8 cellular contexts compared by ENCODE assay signal in the genomic region with DNA sequence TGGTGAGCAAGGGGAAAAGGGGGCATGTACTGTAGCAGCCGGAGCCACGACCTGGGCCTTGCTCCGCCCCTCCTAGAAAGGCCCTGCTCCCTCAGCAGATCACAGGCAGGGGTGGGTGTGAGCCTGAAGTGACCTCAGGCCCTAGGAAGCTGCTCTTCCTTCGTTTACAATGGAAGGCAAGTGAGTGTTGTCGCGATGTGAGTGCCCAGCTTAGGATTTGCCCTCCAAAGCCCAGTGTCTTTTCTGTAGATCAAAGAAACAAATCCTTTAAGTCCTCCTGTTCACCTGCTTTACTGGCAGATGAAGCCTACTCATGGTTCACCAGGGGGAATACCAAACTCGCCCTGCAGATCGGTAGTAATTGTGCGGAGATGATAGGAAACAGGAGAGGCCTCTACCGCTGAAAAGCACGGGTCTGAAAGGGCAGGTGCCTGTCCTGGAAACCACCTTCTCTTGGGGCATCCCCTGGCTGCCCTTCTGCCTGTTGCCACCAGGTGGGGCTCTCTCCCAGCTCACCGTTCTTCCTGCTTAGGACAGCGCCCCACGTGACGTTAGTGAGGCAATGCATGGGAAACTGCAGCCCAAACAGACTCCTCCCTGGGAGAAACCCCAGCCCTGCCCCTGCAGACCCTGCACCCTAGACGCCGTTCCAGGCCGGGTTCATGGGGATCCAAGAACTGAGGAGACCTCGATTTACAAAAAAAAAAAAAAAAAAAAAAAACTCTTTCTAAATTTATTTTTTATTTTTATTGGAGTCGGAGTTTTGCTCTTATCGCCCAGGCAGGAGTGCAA. TPM values are rescaled to one million over a fixed set of nuclear protein-coding genes. Genes with fewer than 3 reads are reported as not detected.
DNase-seq lines count a peak whose midpoint lies in the region; ATAC-seq, FAIRE-seq and TF ChIP-seq lines count a peak whose summit lies in the region.

No MANE protein-coding gene starts in this region.

- POLR2A ChIA-PET in BJ (lab: Charles Lee) = interaction anchor here (0.6 kb wide), 1 partner anchor 56 kb away, joined by 4 read pairs; no protein-coding TSS in a partner anchor

- no peaks in the 10 kb centered on the region for H3K9me3 ChIP-seq in kidney (ENCODE audit: control insufficient read depth in 1 of 2, low read length in 2 of 2)

- H3K4me3 ChIP-seq in BJ (ENCODE audit: low read depth, low read length) (no peak overlapping the region), cardiac fibroblast (replicated peaks in 1 of 2; ENCODE audit: low read depth in 2 of 2, low read length in 2 of 2) (no peak overlapping the region), kidney (ENCODE audit: low read length in 2 of 2) (no peak overlapping the region)

- FAIRE-seq in kidney (lab: Jason Lieb, UNC) = no peak

- ATAC-seq in HG03439 (IDR thresholded peaks at IDR 0.05; ENCODE audit: unreplicated experiment) = peak; percentile 84

- H3K36me3 ChIP-seq in BJ (ENCODE audit: control insufficient read depth, insufficient read depth, low read length) = peaks cover 17% of the 10 kb centered on the region
- peaks cover 22 to 35% of the 10 kb centered on the region in 2 donors for H3K36me3 ChIP-seq in kidney (ENCODE audit: control insufficient read depth in 1 of 2, insufficient read depth in 2 of 2, low read length in 2 of 2)

- intact Hi-C loops in kidney (cut with DNase I) = loop anchor here (10.0 kb wide), 1 partner anchor 52 kb away; the partner anchor contains the start of gene CNIH2

- TF ChIP-seq CTCF in BJ (IDR thresholded peaks at IDR 0.05; ENCODE audit: insufficient read depth, low read depth, low read length) = peak; percentile 100
- peak; percentile 100 for TF ChIP-seq CTCF in cardiac fibroblast (IDR thresholded peaks at IDR 0.05; ENCODE audit: low read depth, low read length)
- TF ChIP-seq CTCF in kidney (IDR thresholded peaks at IDR 0.05; ENCODE audit: borderline replicate concordance, extremely low read depth, insufficient read depth) = peak; percentile 100

- peak overlapping the region in 1 of 2 donors; percentile 43 for H3K27ac ChIP-seq in kidney (ENCODE audit: low read depth in 2 of 2, low read length in 2 of 2)

- H3K27me3 ChIP-seq in BJ (ENCODE audit: control insufficient read depth, insufficient read depth, low read length) = no peaks in the 10 kb centered on the region

- H3K9ac ChIP-seq in kidney (ENCODE audit: low read length in 2 of 2) = no peak overlapping the region

- no peaks in the 10 kb centered on the region for H3K4me1 ChIP-seq in kidney (ENCODE audit: control insufficient read depth in 1 of 2, insufficient read depth in 1 of 2, low read depth in 1 of 2, low read length in 2 of 2)

- CTCF ChIA-PET in BJ (lab: Yijun Ruan, JAX) = interaction anchor here (0.6 to 5.7 kb wide), 33 partner anchors 9 to 218 kb away, joined by 3 to 29 read pairs (median 5); partner anchors contain the start of genes PACS1 and SF3B2

- DNase-seq in BJ (ENCODE audit: low read depth) (peak; percentile 33), GM19240 (ENCODE audit: insufficient read length, low spot score) (peak; percentile 90), NCI-H446 (lab: John Stamatoyannopoulos, UW) (peak; percentile 78 to 95), cardiac fibroblast (ENCODE audit: low read depth in 2 of 2) (peak; percentile 93 to 94), kidney (peak; percentile 94)
- DNase-seq in activated CD4-positive, CD25-positive, alpha-beta regulatory T cell (lab: John Stamatoyannopoulos, UW) = peak; percentile 64 to 87 (median 80)
- DNase-seq in stimulated activated CD4-positive, alpha-beta T cell treated with anti-CD3 and anti-CD28 coated beads, Interleukin-1b, Interleukin-23, amount 100 ng/mL, for 48 hours = peak; percentile 96

RNA-seq across cellular contexts. Expression of gene KLC2, which starts 34.9 kb away (rescaled TPM):
- polyA plus RNA-seq in BJ (2011; rRNA removed) (9.8 and 16.3 TPM in 2 replicates), kidney (ENCODE audit: insufficient read depth, low read depth, low replicate concordance) (16.2 TPM)
- polyA minus RNA-seq in BJ (2011; rRNA and poly(A)+ RNA removed) = 25.3 and 29.6 TPM in 2 replicates
- 30.6 TPM for total RNA-seq in kidney

RNA-seq across cellular contexts. Expression of gene RAB1B, which starts 45.9 kb away (rescaled TPM):
- polyA plus RNA-seq in BJ (2011; rRNA removed) (170 and 251 TPM in 2 replicates), kidney (ENCODE audit: insufficient read depth, low read depth, low replicate concordance) (197 TPM)
- polyA minus RNA-seq in BJ (2011; rRNA and poly(A)+ RNA removed) = 138 and 203 TPM in 2 replicates
- 153 TPM for total RNA-seq in kidney

RNA-seq across cellular contexts. Expression of gene CNIH2, which starts 55.4 kb away (rescaled TPM):
- polyA plus RNA-seq in BJ (2011; rRNA removed) = 0.75 and 1.2 TPM in 2 replicates
- polyA minus RNA-seq in BJ (2011; rRNA and poly(A)+ RNA removed) = 0.15 and 0.38 TPM in 2 replicates
- 0.63 TPM for total RNA-seq in kidney
- not detected for polyA plus RNA-seq in kidney (ENCODE audit: insufficient read depth, low read depth, low replicate concordance)

Comparison
In these comparisons a context has a peak if more than half of its experiments do, and no peak if none do; other contexts are left out.
1. DNase-seq: peak in every context shown above with its lines; median percentile 96 in stimulated activated CD4-positive, alpha-beta T cell treated with anti-CD3 and anti-CD28 coated beads, Interleukin-1b, Interleukin-23, amount 100 ng/mL, for 48 hours; 94 in kidney; 94 in cardiac fibroblast; 90 in GM19240; 86 in NCI-H446; 80 in activated CD4-positive, CD25-positive, alpha-beta regulatory T cell; 33 in BJ.